1 cellular context compared by ENCODE assay signal in genomic region chr10:91705948-91706670, GRCh38.
TF ChIP-seq lines count a peak whose summit lies in the region.

No MANE protein-coding gene starts in this region.

TF ChIP-seq in HepG2, 621 proteins besides CTCF, POLR2A, EP300 and RAD21 (continued from another document):
- TF ChIP-seq ZNF280D (CRISPR knock-in tag; IDR thresholded peaks at IDR 0.05) (0 out of 2 replicates have a peak, but pooled peaks have one; percentile 30), MED1 (CRISPR knock-in tag; IDR thresholded peaks at IDR 0.05) (peak; percentile 61), JUND (CRISPR knock-in tag; IDR thresholded peaks at IDR 0.05) (peak; percentile 77), ZNF574 (CRISPR knock-in tag; IDR thresholded peaks at IDR 0.05) (0 out of 2 replicates have a peak, but pooled peaks have one; percentile 20), TRIM24 (CRISPR knock-in tag; IDR thresholded peaks at IDR 0.05) (peak; percentile 90), FOXA3 (CRISPR knock-in tag; IDR thresholded peaks at IDR 0.05) (peak; percentile 53; the same call in 1 of the 2 replicates), BCL6 (CRISPR knock-in tag; IDR thresholded peaks at IDR 0.05) (peak; percentile 27; the same call in 1 of the 2 replicates), CREB1 (IDR thresholded peaks at IDR 0.05) (no peak), CREB1 (CRISPR knock-in tag; IDR thresholded peaks at IDR 0.05) (peak; percentile 49; the same call in 1 of the 2 replicates), JDP2 (CRISPR knock-in tag; IDR thresholded peaks at IDR 0.05; ENCODE audit: borderline replicate concordance) (no peak), NR2F1 (CRISPR knock-in tag; IDR thresholded peaks at IDR 0.05) (peak; percentile 96 to 99), ZMYM4 (CRISPR knock-in tag; IDR thresholded peaks at IDR 0.05) (peak; percentile 96), NPAS2 (CRISPR knock-in tag; IDR thresholded peaks at IDR 0.05; ENCODE audit: borderline replicate concordance) (no peak), SMAD1 (CRISPR knock-in tag; IDR thresholded peaks at IDR 0.05; ENCODE audit: borderline replicate concordance, low read depth) (no peak), ZNF614 (CRISPR knock-in tag; IDR thresholded peaks at IDR 0.05; ENCODE audit: borderline replicate concordance) (no peak), ZFP36 (IDR thresholded peaks at IDR 0.05; ENCODE audit: borderline replicate concordance, low read depth, low read length, partially characterized antibody) (no peak), ZNF549 (CRISPR knock-in tag; IDR thresholded peaks at IDR 0.05) (no peak), NCOR1 (IDR thresholded peaks at IDR 0.05; ENCODE audit: borderline replicate concordance, low read length) (peak; percentile 97), ARID2 (CRISPR knock-in tag; IDR thresholded peaks at IDR 0.05; ENCODE audit: borderline replicate concordance) (no peak), KDM6A (CRISPR knock-in tag; IDR thresholded peaks at IDR 0.05; ENCODE audit: low read depth) (peak; percentile 43; the same call in 1 of the 2 replicates), MEF2D (CRISPR knock-in tag; IDR thresholded peaks at IDR 0.05) (peak; percentile 74; the same call in 1 of the 2 replicates), TBL1XR1 (IDR thresholded peaks at IDR 0.05; ENCODE audit: borderline replicate concordance, low read length, partially characterized antibody) (peak; percentile 29), ZMYM3 (CRISPR knock-in tag; IDR thresholded peaks at IDR 0.05) (peak; percentile 49; the same call in 1 of the 2 replicates), ZFP37 (CRISPR knock-in tag; IDR thresholded peaks at IDR 0.05; ENCODE audit: borderline replicate concordance) (no peak), ZNF24 (IDR thresholded peaks at IDR 0.05) (peak; percentile 53; the same call in 1 of the 2 replicates), NR2F6 (IDR thresholded peaks at IDR 0.05) (peak; percentile 92), NR2F6 (CRISPR knock-in tag; IDR thresholded peaks at IDR 0.05) (peak; percentile 80)
